23 cellular contexts compared by ENCODE assay signal in genomic region chr3:8959683-8960082, GRCh38. TPM values are rescaled to one million over a fixed set of nuclear protein-coding genes. Genes with fewer than 3 reads are reported as not detected.
DNase-seq lines count a peak whose midpoint lies in the region; ATAC-seq and TF ChIP-seq lines count a peak whose summit lies in the region.
"Had no signal": no experiment of that assay in that cellular context is flagged by ENCODE, and none has a peak within 500 bp of the region (broad histone marks: within the 10 kb centered on the region; RNA-seq: fewer than 3 reads in every experiment).

No MANE protein-coding gene starts in this region.

- H3K27ac ChIP-seq in naive thymus-derived CD4-positive, alpha-beta T cell (ENCODE audit: low read depth, low read length), result no peak overlapping the region
- no peak overlapping the region for H3K27ac ChIP-seq in uterus
- H3K27ac ChIP-seq: adrenal gland, tibial artery had no signal

- peaks cover 0 to 2% (median 0%) of the 10 kb centered on the region in 5 donors for H3K27me3 Mint-ChIP-seq in naive thymus-derived CD4-positive, alpha-beta T cell
- H3K27me3 Mint-ChIP-seq in activated CD8-positive, alpha-beta T cell treated with anti-CD3 and anti-CD28 coated beads for 36 hours, result no peaks in the 10 kb centered on the region
- H3K27me3 Mint-ChIP-seq: activated CD4-positive, alpha-beta T cell treated with anti-CD3 and anti-CD28 coated beads, Interleukin-2, amount 10 ng/mL, durations not matched to agents 7 days and 5 days had no signal

- H3K4me3 Mint-ChIP-seq in naive thymus-derived CD4-positive, alpha-beta T cell, result peak overlapping the region in 1 of 10 donors; percentile 29
- no peak overlapping the region for H3K4me3 Mint-ChIP-seq in activated CD8-positive, alpha-beta T cell treated with anti-CD3 and anti-CD28 coated beads for 36 hours
- H3K4me3 Mint-ChIP-seq: activated CD4-positive, alpha-beta T cell treated with anti-CD3 and anti-CD28 coated beads, Interleukin-2, amount 10 ng/mL, durations not matched to agents 7 days and 5 days had no signal

- H3K4me1 ChIP-seq in Loucy (ENCODE audit: insufficient read depth, low read length, poor library complexity, severe bottlenecking) (peaks cover 82% of the 10 kb centered on the region), uterus (no peaks in the 10 kb centered on the region)
- H3K4me1 ChIP-seq in naive thymus-derived CD4-positive, alpha-beta T cell (ENCODE audit: control insufficient read depth in 2 of 2, insufficient read depth in 2 of 2, low read length in 2 of 2), result peaks cover 6 to 10% of the 10 kb centered on the region in 2 donors

- H3K9ac ChIP-seq in Loucy (ENCODE audit: low read depth, low read length, poor library complexity, severe bottlenecking), result peak overlapping the region; percentile 86

- TF ChIP-seq CTCF in Loucy (conservative IDR thresholded peaks at IDR 0.05; ENCODE audit: low read length) (no peak), uterus (IDR thresholded peaks at IDR 0.05) (no peak)
- no peak for TF ChIP-seq CTCF in activated CD8-positive, alpha-beta T cell treated with anti-CD3 and anti-CD28 coated beads for 36 hours (IDR thresholded peaks at IDR 0.05)

- peaks cover 0 to 5% (median 0%) of the 10 kb centered on the region in 11 donors for H3K9me3 Mint-ChIP-seq in naive thymus-derived CD4-positive, alpha-beta T cell
- no peaks in the 10 kb centered on the region for H3K9me3 Mint-ChIP-seq in activated CD8-positive, alpha-beta T cell treated with anti-CD3 and anti-CD28 coated beads for 36 hours
- H3K9me3 Mint-ChIP-seq: activated CD4-positive, alpha-beta T cell treated with anti-CD3 and anti-CD28 coated beads, Interleukin-2, amount 10 ng/mL, durations not matched to agents 7 days and 5 days had no signal

- H3K36me3 ChIP-seq in Loucy (ENCODE audit: insufficient read depth, low read length), result 0 out of 2 replicates have a peak, but pooled peaks cover 4% of the 10 kb centered on the region
- H3K36me3 ChIP-seq in naive thymus-derived CD4-positive, alpha-beta T cell (ENCODE audit: control insufficient read depth in 2 of 3, insufficient read depth in 3 of 3, low read length in 3 of 3), result peaks cover 0 to 11% (median 0%) of the 10 kb centered on the region in 3 experiments
- no peaks in the 10 kb centered on the region for H3K36me3 ChIP-seq in uterus
- H3K36me3 ChIP-seq: adrenal gland had no signal

- H3K27ac Mint-ChIP-seq in naive thymus-derived CD4-positive, alpha-beta T cell, result no peak overlapping the region
- no peak overlapping the region for H3K27ac Mint-ChIP-seq in activated CD8-positive, alpha-beta T cell treated with anti-CD3 and anti-CD28 coated beads for 36 hours
- H3K27ac Mint-ChIP-seq: activated CD4-positive, alpha-beta T cell treated with anti-CD3 and anti-CD28 coated beads, Interleukin-2, amount 10 ng/mL, durations not matched to agents 7 days and 5 days had no signal

- CTCF ChIA-PET in naive thymus-derived CD4-positive, alpha-beta T cell (lab: Charles Lee), result no interaction called here
- CTCF ChIA-PET in activated CD8-positive, alpha-beta T cell treated with anti-CD3 and anti-CD28 coated beads for 36 hours (lab: Charles Lee), result no interaction called here

- DNase-seq in CD1c-positive myeloid dendritic cell (ENCODE audit: extremely low spot score), result peak; percentile 63
- DNase-seq in SIG-M5 treated with dmso at 0.1 percent for 504 hours (lab: John Stamatoyannopoulos, UW; ENCODE audit: unreplicated experiment), result peak; percentile 62
- DNase-seq in naive thymus-derived CD4-positive, alpha-beta T cell, result no peak
- no peak for DNase-seq in mesenteric fat pad (ENCODE audit: low spot score)
- DNase-seq in HuH-7.5 (ENCODE audit: low spot score), result no peak
- no peak for DNase-seq in activated CD8-positive, alpha-beta T cell treated with anti-CD3 and anti-CD28 coated beads for 36 hours
- no peak for DNase-seq in uterus
- DNase-seq: activated CD4-positive, alpha-beta T cell treated with anti-CD3 and anti-CD28 coated beads, Interleukin-2, amount 10 ng/mL, durations not matched to agents 7 days and 5 days; activated CD8-positive, alpha-beta memory T cell treated with anti-CD3 and anti-CD28 coated beads, Interleukin-2, amount 50 U/mL, for 4 hours; activated gamma-delta T cell; adrenal gland; Caco-2; cortex of kidney; EL; left cardiac atrium; NCI-H82; occipital lobe; small intestine; stimulated activated naive CD8-positive, alpha-beta T cell treated with anti-CD3 and anti-CD28 coated beads, Interleukin-15, Interleukin-2, amounts not matched to agents 100 U/mL and 50 U/mL, for 24 hours; tibial artery had no signal

- H3K27me3 ChIP-seq in Loucy (ENCODE audit: insufficient read depth, low read length, poor library complexity, severe bottlenecking) (no peaks in the 10 kb centered on the region), uterus (no peaks in the 10 kb centered on the region)
- no peaks in the 10 kb centered on the region for H3K27me3 ChIP-seq in naive thymus-derived CD4-positive, alpha-beta T cell (ENCODE audit: control insufficient read depth in 2 of 2, insufficient read depth in 2 of 2, low read length in 2 of 2)
- H3K27me3 ChIP-seq: adrenal gland, tibial artery had no signal

- TF ChIP-seq POLR2A in uterus (IDR thresholded peaks at IDR 0.05), result no peak

- peaks cover 82% of the 10 kb centered on the region for H3K79me2 ChIP-seq in Loucy (ENCODE audit: insufficient read depth, low read length)

- intact Hi-C loops in naive thymus-derived CD4-positive, alpha-beta T cell (cut with micrococcal nuclease), result loop anchor here (5.0 kb wide), 2 partner anchors 403 to 773 kb away; partner anchors contain the start of genes BRPF1 (in 1 of the 2) and THUMPD3 (in 1 of the 2)
- intact Hi-C loops in activated CD8-positive, alpha-beta T cell treated with anti-CD3 and anti-CD28 coated beads for 36 hours (cut with micrococcal nuclease), result no loop called here
- intact Hi-C loops in uterus (cut with DNase I; ENCODE audit: low total_unique reads), result no loop called here

- H2AFZ ChIP-seq in Loucy (ENCODE audit: low read length), result no peak overlapping the region

- H4K20me1 ChIP-seq in Loucy (ENCODE audit: insufficient read depth, low read length, poor library complexity, severe bottlenecking), result peaks cover 32% of the 10 kb centered on the region

- POLR2A ChIA-PET in naive thymus-derived CD4-positive, alpha-beta T cell (lab: Charles Lee), result no interaction called here
- POLR2A ChIA-PET in activated CD8-positive, alpha-beta T cell treated with anti-CD3 and anti-CD28 coated beads for 36 hours (lab: Charles Lee), result no interaction called here

- ATAC-seq in naive thymus-derived CD4-positive, alpha-beta T cell, result peak; percentile 17
- ATAC-seq in activated CD8-positive, alpha-beta T cell treated with anti-CD3 and anti-CD28 coated beads for 36 hours, result no peak
- ATAC-seq: HCT116; left cardiac atrium; SK-N-SH treated with all-trans-retinoic acid at 6 μM for 48 hours; stimulated activated naive CD8-positive, alpha-beta T cell treated with anti-CD3 and anti-CD28 coated beads, Interleukin-15, Interleukin-2, amounts not matched to agents 100 U/mL and 50 U/mL, for 24 hours had no signal

- H3K4me2 ChIP-seq in Loucy (ENCODE audit: low read depth, low read length, poor library complexity, severe bottlenecking), result peak overlapping the region; percentile 99

- H3K4me1 Mint-ChIP-seq in naive thymus-derived CD4-positive, alpha-beta T cell, result peaks cover 10 to 55% (median 38%) of the 10 kb centered on the region in 7 donors
- peaks cover 32% of the 10 kb centered on the region for H3K4me1 Mint-ChIP-seq in activated CD8-positive, alpha-beta T cell treated with anti-CD3 and anti-CD28 coated beads for 36 hours (ENCODE audit: low read depth)

- H3K9me3 ChIP-seq in Loucy (ENCODE audit: insufficient read depth, low read depth, low read length), result no peaks in the 10 kb centered on the region
- no peaks in the 10 kb centered on the region for H3K9me3 ChIP-seq in naive thymus-derived CD4-positive, alpha-beta T cell (ENCODE audit: control insufficient read depth in 2 of 3, low read length in 3 of 3)
- no peaks in the 10 kb centered on the region for H3K9me3 ChIP-seq in uterus
- H3K9me3 ChIP-seq: adrenal gland, Caco-2, tibial artery had no signal

- H3K4me3 ChIP-seq in Loucy (ENCODE audit: low read length, poor library complexity, severe bottlenecking) (peak overlapping the region; percentile 24), uterus (no peak overlapping the region)
- H3K4me3 ChIP-seq in naive thymus-derived CD4-positive, alpha-beta T cell (ENCODE audit: low read length), result no peak overlapping the region
- H3K4me3 ChIP-seq: adrenal gland, tibial artery had no signal

- peaks cover 0 to 39% (median 21%) of the 10 kb centered on the region in 5 donors for H3K36me3 Mint-ChIP-seq in naive thymus-derived CD4-positive, alpha-beta T cell
- peaks cover 53% of the 10 kb centered on the region for H3K36me3 Mint-ChIP-seq in activated CD8-positive, alpha-beta T cell treated with anti-CD3 and anti-CD28 coated beads for 36 hours (ENCODE audit: low read depth)

- no peaks in the 10 kb centered on the region for H3K9me2 ChIP-seq in Loucy (replicated peaks; ENCODE audit: low read depth, low read length)

- H3F3A ChIP-seq in Loucy (ENCODE audit: low read depth), result no peaks in the 10 kb centered on the region

RNA-seq across cellular contexts. Expression of gene RAD18, which starts 3.6 kb away (rescaled TPM):
- total RNA-seq in naive thymus-derived CD4-positive, alpha-beta T cell, result 10 to 100 TPM in 4 of 5 experiments, 1 to 10 TPM in 1; 9.3 to 36.4 (median 18.2) TPM
- polyA plus RNA-seq in naive thymus-derived CD4-positive, alpha-beta T cell, result 10 to 100 TPM; 10.5 to 12.9 TPM
- total RNA-seq in mesenteric fat pad (6.6 TPM), uterus (10 to 100 TPM in 3 of 4 donors, 1 to 10 TPM in 1; 5.3 to 17.6 (median 11.6) TPM)
- total RNA-seq in activated CD8-positive, alpha-beta T cell treated with anti-CD3 and anti-CD28 coated beads for 36 hours, result 10 to 100 TPM; 47.4 to 50.3 TPM

Comparison
In these comparisons a context has a peak if more than half of its experiments do, and no peak if none do; other contexts are left out.
1. DNase-seq: peak in CD1c-positive myeloid dendritic cell (single experiment) and SIG-M5 treated with dmso at 0.1 percent for 504 hours (single experiment); none in naive thymus-derived CD4-positive, alpha-beta T cell (0 of 9), mesenteric fat pad (single experiment), HuH-7.5 (single experiment), activated CD8-positive, alpha-beta T cell treated with anti-CD3 and anti-CD28 coated beads for 36 hours (single experiment) and uterus (0 of 2).
2. intact Hi-C loops: an anchor here in naive thymus-derived CD4-positive, alpha-beta T cell (5.0 kb wide); none called in activated CD8-positive, alpha-beta T cell treated with anti-CD3 and anti-CD28 coated beads for 36 hours and uterus.